Comparison of ENCODE assay signal across 30 cellular contexts in genomic region chr13:41934994-41935393, GRCh38.
"Had no signal": no experiment of that assay in that cellular context is flagged by ENCODE, and none has a peak within 500 bp of the region (broad histone marks: within the 10 kb centered on the region; RNA-seq: fewer than 3 reads in every experiment).

No MANE protein-coding gene starts in this region.

- H3K27me3 ChIP-seq: heart right ventricle, hepatocyte, left lung, neural progenitor cell, neutrophil, right atrium auricular region, right lobe of liver, stomach, testis, thyroid gland, transverse colon, upper lobe of left lung had no signal

- H3K9ac ChIP-seq: neural progenitor cell had no signal

- H3K4me2 ChIP-seq: hepatocyte, neural progenitor cell had no signal

- H3K4me3 ChIP-seq: heart right ventricle, hepatocyte, left lung, lung, neural progenitor cell, right atrium auricular region, right lobe of liver, stomach, testis, thyroid gland, transverse colon, upper lobe of left lung had no signal

- H3K27me3 Mint-ChIP-seq: naive B cell; progenitor cell of endocrine pancreas; stimulated activated naive B cell treated with anti-CD40 and anti-IgM and Interleukin-4, amounts not matched to agents 10 μg/mL and 1 μg/mL and 100 μg/mL, for 72 hours had no signal

- DNase-seq: heart right ventricle; kidney glomerular epithelial cell; left cardiac atrium; left lung; mesendoderm; naive B cell; natural killer cell; nephron progenitor cell; occipital lobe; right lobe of liver; stimulated activated CD4-positive, alpha-beta T cell treated with anti-CD3 and anti-CD28 coated beads, Interleukin-12 subunit alpha, Interleukin-12 subunit beta, amount 100 ng/mL, for 4 hours; stimulated activated CD4-positive, alpha-beta T cell treated with anti-CD3 and anti-CD28 coated beads, Interleukin-15, amount 100 ng/mL, for 24 hours; stimulated activated CD4-positive, alpha-beta T cell treated with anti-CD3 and anti-CD28 coated beads, Interleukin-2, amount 100 ng/mL, for 24 hours; stimulated activated CD4-positive, alpha-beta T cell treated with anti-CD3 and anti-CD28 coated beads, Interleukin-4, amount 100 ng/mL, for 1 hour; stimulated activated naive B cell treated with anti-CD40 and anti-IgM and Interleukin-4, amounts not matched to agents 10 μg/mL and 1 μg/mL and 100 μg/mL, for 72 hours; stimulated activated naive CD8-positive, alpha-beta T cell treated with anti-CD3 and anti-CD28 coated beads, Interleukin-15, Interleukin-2, amounts not matched to agents 100 U/mL and 50 U/mL, for 24 hours; stomach; testis; thyroid gland; transverse colon; upper lobe of left lung had no signal

- FAIRE-seq: keratinocyte, urothelium cell line had no signal

- H3K36me3 ChIP-seq: left lung, neural progenitor cell, neutrophil, right atrium auricular region, right lobe of liver, thyroid gland, upper lobe of left lung had no signal

- H3K27ac ChIP-seq: heart right ventricle, hepatocyte, left lung, neural progenitor cell, neutrophil, right atrium auricular region, right lobe of liver, stomach, testis, thyroid gland, transverse colon, upper lobe of left lung had no signal

- H3K4me3 Mint-ChIP-seq: mesothelial cell of epicardium; naive B cell; natural killer cell; nephron progenitor cell; neural progenitor cell; stimulated activated naive B cell treated with anti-CD40 and anti-IgM and Interleukin-4, amounts not matched to agents 10 μg/mL and 1 μg/mL and 100 μg/mL, for 72 hours had no signal

- H3K9me3 Mint-ChIP-seq: natural killer cell had no signal

- H3K27ac Mint-ChIP-seq: mesothelial cell of epicardium; naive B cell; natural killer cell; nephron progenitor cell; neural progenitor cell; progenitor cell of endocrine pancreas; stimulated activated naive B cell treated with anti-CD40 and anti-IgM and Interleukin-4, amounts not matched to agents 10 μg/mL and 1 μg/mL and 100 μg/mL, for 72 hours had no signal

- H3K4me1 ChIP-seq: left lung, neural progenitor cell, right atrium auricular region, testis, thyroid gland, upper lobe of left lung had no signal

- H3K36me3 Mint-ChIP-seq: natural killer cell had no signal

- ATAC-seq: heart right ventricle; left cardiac atrium; left lung; natural killer cell; stimulated activated naive B cell treated with anti-CD40 and anti-IgM and Interleukin-4, amounts not matched to agents 10 μg/mL and 1 μg/mL and 100 μg/mL, for 72 hours; stimulated activated naive CD8-positive, alpha-beta T cell treated with anti-CD3 and anti-CD28 coated beads, Interleukin-15, Interleukin-2, amounts not matched to agents 100 U/mL and 50 U/mL, for 24 hours had no signal

- H3K4me1 Mint-ChIP-seq: nephron progenitor cell had no signal

- H2AFZ ChIP-seq: hepatocyte, neural progenitor cell had no signal

- H3K9me3 ChIP-seq: left lung, neutrophil, right atrium auricular region, right lobe of liver, stomach, testis, thyroid gland, transverse colon, upper lobe of left lung had no signal
